In genomic region chr11:17351510-17352176, GRCh38 we compare ENCODE assay signal across 8 cellular contexts.
DNase-seq lines count a peak whose midpoint lies in the region; ATAC-seq and TF ChIP-seq lines count a peak whose summit lies in the region.

Gene NCR3LG1 (plus strand): TSS chr11:17351800. CDS start chr11:17351970, 170 bp downstream.

- peak within 1 kb of the TSS in 10 of 21 experiments; percentile 18 to 81 (median 48) for H3K27ac ChIP-seq in skin epidermis

- H3K4me3 ChIP-seq in GM12864 (ENCODE audit: low read depth, low read length) = peak within 1 kb of the TSS; percentile 65
- H3K4me3 ChIP-seq in cardiac fibroblast (replicated peaks in 1 of 2; ENCODE audit: low read depth in 2 of 2, low read length in 2 of 2) = peak within 1 kb of the TSS; percentile 56
- peak within 1 kb of the TSS; percentile 47 to 78 (median 59) for H3K4me3 ChIP-seq in skin epidermis

- DNase-seq in GM12864 (ENCODE audit: low read depth) (no peak), MV-4-11 (lab: John Stamatoyannopoulos, UW) (peak; percentile 78), cardiac fibroblast (ENCODE audit: low read depth in 2 of 2) (peak; percentile 79 to 82), islet precursor cell (peak; percentile 70)
- DNase-seq in activated CD4-positive, CD25-positive, alpha-beta regulatory T cell (lab: John Stamatoyannopoulos, UW) = peak; percentile 13 to 48 (median 24)

- TF ChIP-seq CTCF in GM12864 (IDR thresholded peaks at IDR 0.05; ENCODE audit: low read depth, low read length, missing control alignments) (no peak), cardiac fibroblast (IDR thresholded peaks at IDR 0.05; ENCODE audit: low read depth, low read length) (no peak)

- ATAC-seq in GM21528 (IDR thresholded peaks at IDR 0.05; ENCODE audit: low FRiP score, unreplicated experiment) (no peak), HG03097 (IDR thresholded peaks at IDR 0.05; ENCODE audit: low FRiP score, unreplicated experiment) (no peak)
